17 cellular contexts compared by ENCODE assay signal in genomic region chr11:68411501-68411991, GRCh38. TPM values are rescaled to one million over a fixed set of nuclear protein-coding genes. Genes with fewer than 3 reads are reported as not detected.
A peak's percentile ranks its signal among the peaks of the same experiment; 100 is the strongest.
DNase-seq lines count a peak whose midpoint lies in the region; ATAC-seq and FAIRE-seq lines count a peak whose summit lies in the region.
"Had no signal": no experiment of that assay in that cellular context is flagged by ENCODE, and none has a peak within 500 bp of the region (broad histone marks: within the 10 kb centered on the region; RNA-seq: fewer than 3 reads in every experiment).

No MANE protein-coding gene starts in this region.

- peak; percentile 20 to 57 for DNase-seq in NCI-H2081 (lab: John Stamatoyannopoulos, UW)
- no peak for DNase-seq in NCI-H2081 treated with DMSO at 0.1 percent for 48 hours (lab: John Stamatoyannopoulos, UW)
- DNase-seq in NCI-H510A treated with DMSO at 0.1 percent for 48 hours (lab: John Stamatoyannopoulos, UW): peak; percentile 61
- DNase-seq in left colon: peak; percentile 84 to 92
- peak; percentile 71 for DNase-seq in small intestine
- DNase-seq in SIG-M5 (lab: John Stamatoyannopoulos, UW): no peak
- DNase-seq in activated CD4-positive, CD25-positive, alpha-beta regulatory T cell (lab: John Stamatoyannopoulos, UW): no peak
- DNase-seq in OCI-M1 (lab: John Stamatoyannopoulos, UW): no peak
- DNase-seq: activated CD4-positive, CD25-positive, alpha-beta regulatory T cell treated with anti-CD3 and anti-CD28 coated beads, Interleukin-2, amount 50 U/mL, for 72 hours; activated effector memory CD4-positive, alpha-beta T cell treated with anti-CD3 and anti-CD28 coated beads, Interleukin-2, amount 50 U/mL, for 16 hours; amygdala; CD8-positive, alpha-beta T cell; foreskin melanocyte; NCI-H187; NCI-H748 treated with DMSO at 0.1 percent for 48 hours; RPMI8226 had no signal

- intact Hi-C loops in left colon (cut with DNase I, micrococcal nuclease): no loop called here

- H3K36me3 ChIP-seq in small intestine (ENCODE audit: control insufficient read depth in 2 of 2, insufficient read depth in 2 of 2, low read length in 2 of 2): peaks cover 8 to 12% of the 10 kb centered on the region in 2 donors

- no peaks in the 10 kb centered on the region for H3K4me1 ChIP-seq in small intestine (ENCODE audit: control insufficient read depth in 2 of 2, insufficient read depth in 1 of 2, low read depth in 1 of 2, low read length in 1 of 2)
- H3K4me1 ChIP-seq: vagina had no signal

- 65 to 78% (median 78%) methylated on average over 17 of the region's 17 CpGs for WGBS in small intestine, 3 donors

- peak overlapping the region; percentile 34 to 56 for H3K27ac ChIP-seq in small intestine (ENCODE audit: low read depth in 1 of 2, low read length in 1 of 2)
- H3K27ac ChIP-seq: vagina had no signal

- no peak for FAIRE-seq in small intestine (lab: Jason Lieb, UNC)

- H3K9me3 ChIP-seq in small intestine (ENCODE audit: control insufficient read depth, low read depth): no peaks in the 10 kb centered on the region
- H3K9me3 ChIP-seq: vagina had no signal

- H3K27me3 ChIP-seq in small intestine (ENCODE audit: control insufficient read depth in 2 of 2, insufficient read depth in 2 of 2, low read length in 2 of 2): no peaks in the 10 kb centered on the region
- H3K27me3 ChIP-seq: vagina had no signal

- ATAC-seq in left colon: peak; percentile 89
- ATAC-seq: CD8-positive, alpha-beta T cell had no signal

- H3K4me3 ChIP-seq in small intestine (ENCODE audit: low read depth in 1 of 2, low read length in 2 of 2): no peak overlapping the region
- H3K4me3 ChIP-seq: vagina had no signal

RNA-seq across cellular contexts. Expression of gene PPP6R3, which starts 49.0 kb away (rescaled TPM):
- 100 to 1,000 TPM; 102 to 112 TPM for total RNA-seq in left colon
- 10 to 100 TPM; 30.5 to 39.4 (median 38.7) TPM for polyA plus RNA-seq in small intestine

Comparison
In these comparisons a context has a peak if more than half of its experiments do, and no peak if none do; other contexts are left out.
1. DNase-seq: peak in NCI-H2081 (2 of 2), NCI-H510A treated with DMSO at 0.1 percent for 48 hours (single experiment), left colon (2 of 2) and small intestine (single experiment); none in NCI-H2081 treated with DMSO at 0.1 percent for 48 hours (single experiment), SIG-M5 (single experiment), activated CD4-positive, CD25-positive, alpha-beta regulatory T cell (0 of 4) and OCI-M1 (single experiment).